In the genomic region with DNA sequence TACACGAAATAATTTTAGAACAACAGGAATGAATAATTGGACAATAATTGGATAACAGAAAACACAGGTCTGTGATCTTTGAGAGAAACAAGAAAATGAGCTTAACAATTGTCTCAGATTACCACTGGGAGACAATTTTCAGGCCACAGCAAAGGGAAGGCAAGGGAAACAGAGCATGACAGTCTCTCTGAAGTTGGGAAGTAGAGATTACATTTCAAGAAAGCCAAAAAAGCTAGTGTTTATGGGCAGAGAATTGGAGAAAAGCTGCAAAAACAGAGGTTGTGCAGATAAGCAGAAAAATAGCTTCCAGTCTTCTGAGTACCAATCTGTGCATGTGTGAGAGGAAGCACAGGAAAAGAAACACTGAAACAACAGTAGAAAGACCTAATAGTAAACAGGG, we compare ENCODE assay signal across 17 cellular contexts. TPM values are rescaled to one million over a fixed set of nuclear protein-coding genes. Genes with fewer than 3 reads are reported as not detected.
DNase-seq lines count a peak whose midpoint lies in the region; ATAC-seq and TF ChIP-seq lines count a peak whose summit lies in the region.
"Had no signal": no experiment of that assay in that cellular context is flagged by ENCODE, and none has a peak within 500 bp of the region (broad histone marks: within the 10 kb centered on the region; RNA-seq: fewer than 3 reads in every experiment).

No MANE protein-coding gene starts in this region.

- POLR2A ChIA-PET in activated CD4-positive, alpha-beta T cell treated with anti-CD3 and anti-CD28 coated beads, Interleukin-2, amount 10 ng/mL, durations not matched to agents 7 days and 5 days (lab: Charles Lee) = interaction anchor here (1.0 kb wide), 1 partner anchor 16 kb away, joined by 3 read pairs; no protein-coding TSS in a partner anchor

- TF ChIP-seq CTCF in mesothelial cell of epicardium (IDR thresholded peaks at IDR 0.05; ENCODE audit: unreplicated experiment) = no peak

- peak overlapping the region; percentile 43 for H3K27ac Mint-ChIP-seq in activated CD4-positive, alpha-beta T cell treated with anti-CD3 and anti-CD28 coated beads, Interleukin-2, amount 10 ng/mL, durations not matched to agents 7 days and 5 days
- H3K27ac Mint-ChIP-seq in activated T-helper 17 cell treated with anti-CD3 and anti-CD28 coated beads, Interleukin-2, amount 50 U/mL, for 72 hours = peak overlapping the region; percentile 4
- peak overlapping the region; percentile 27 for H3K27ac Mint-ChIP-seq in mesothelial cell of epicardium
- H3K27ac Mint-ChIP-seq: GM23338, IgD-negative memory B cell had no signal

- no peak for ATAC-seq in activated T-helper 17 cell treated with anti-CD3 and anti-CD28 coated beads, Interleukin-2, amount 50 U/mL, for 72 hours (replicated peaks)
- no peak for ATAC-seq in GM19324 (IDR thresholded peaks at IDR 0.05; ENCODE audit: low FRiP score, unreplicated experiment)
- ATAC-seq: GM23338 had no signal

- peaks cover 56% of the 10 kb centered on the region for H3K36me3 Mint-ChIP-seq in activated CD4-positive, alpha-beta T cell treated with anti-CD3 and anti-CD28 coated beads, Interleukin-2, amount 10 ng/mL, durations not matched to agents 7 days and 5 days (ENCODE audit: low read depth)
- peaks cover 94% of the 10 kb centered on the region for H3K36me3 Mint-ChIP-seq in activated T-helper 17 cell treated with anti-CD3 and anti-CD28 coated beads, Interleukin-2, amount 50 U/mL, for 72 hours (ENCODE audit: low read depth)
- peaks cover 56% of the 10 kb centered on the region for H3K36me3 Mint-ChIP-seq in mesothelial cell of epicardium

- no peak overlapping the region for H3K4me3 Mint-ChIP-seq in activated CD4-positive, alpha-beta T cell treated with anti-CD3 and anti-CD28 coated beads, Interleukin-2, amount 10 ng/mL, durations not matched to agents 7 days and 5 days
- H3K4me3 Mint-ChIP-seq in activated T-helper 17 cell treated with anti-CD3 and anti-CD28 coated beads, Interleukin-2, amount 50 U/mL, for 72 hours = no peak overlapping the region
- H3K4me3 Mint-ChIP-seq in mesothelial cell of epicardium = no peak overlapping the region
- H3K4me3 Mint-ChIP-seq: GM23338, IgD-negative memory B cell had no signal

- CTCF ChIA-PET in activated CD4-positive, alpha-beta T cell treated with anti-CD3 and anti-CD28 coated beads, Interleukin-2, amount 10 ng/mL, durations not matched to agents 7 days and 5 days (lab: Charles Lee) = no interaction called here

- H3K27me3 Mint-ChIP-seq in activated CD4-positive, alpha-beta T cell treated with anti-CD3 and anti-CD28 coated beads, Interleukin-2, amount 10 ng/mL, durations not matched to agents 7 days and 5 days = no peaks in the 10 kb centered on the region
- H3K27me3 Mint-ChIP-seq in activated T-helper 17 cell treated with anti-CD3 and anti-CD28 coated beads, Interleukin-2, amount 50 U/mL, for 72 hours = no peaks in the 10 kb centered on the region
- no peaks in the 10 kb centered on the region for H3K27me3 Mint-ChIP-seq in mesothelial cell of epicardium (ENCODE audit: low read depth)
- H3K27me3 Mint-ChIP-seq: IgD-negative memory B cell had no signal

- DNase-seq in activated CD4-positive, alpha-beta T cell treated with anti-CD3 and anti-CD28 coated beads, Interleukin-2, amount 10 ng/mL, durations not matched to agents 7 days and 5 days = no peak
- DNase-seq in activated CD4-positive, alpha-beta T cell treated with anti-CD3 and anti-CD28 coated beads for 1 hour = no peak
- no peak for DNase-seq in mesothelial cell of epicardium (ENCODE audit: low spot score in 2 of 2, unreplicated experiment in 2 of 2)
- DNase-seq in iPS-NIHi7 (ENCODE audit: extremely low spot score) = no peak
- no peak for DNase-seq in islet precursor cell
- DNase-seq: ACHN, DMS 273 treated with DMSO at 0.1 percent for 48 hours, GDM1, HCEC 1CT, Karpas-422, NCI-H1417 treated with DMSO at 0.1 percent for 48 hours, NCI-H2029, NCI-H774 had no signal

- H3K4me1 Mint-ChIP-seq in activated CD4-positive, alpha-beta T cell treated with anti-CD3 and anti-CD28 coated beads, Interleukin-2, amount 10 ng/mL, durations not matched to agents 7 days and 5 days = no peaks in the 10 kb centered on the region
- peaks cover 16% of the 10 kb centered on the region for H3K4me1 Mint-ChIP-seq in activated T-helper 17 cell treated with anti-CD3 and anti-CD28 coated beads, Interleukin-2, amount 50 U/mL, for 72 hours
- no peaks in the 10 kb centered on the region for H3K4me1 Mint-ChIP-seq in mesothelial cell of epicardium

- peaks cover 12% of the 10 kb centered on the region for H3K9me3 Mint-ChIP-seq in activated CD4-positive, alpha-beta T cell treated with anti-CD3 and anti-CD28 coated beads, Interleukin-2, amount 10 ng/mL, durations not matched to agents 7 days and 5 days
- peaks cover 8% of the 10 kb centered on the region for H3K9me3 Mint-ChIP-seq in activated T-helper 17 cell treated with anti-CD3 and anti-CD28 coated beads, Interleukin-2, amount 50 U/mL, for 72 hours
- peaks cover 35% of the 10 kb centered on the region for H3K9me3 Mint-ChIP-seq in mesothelial cell of epicardium

RNA-seq across cellular contexts. Expression of gene COG5, which starts 23.9 kb away (rescaled TPM):
- 10 to 100 TPM; 29.2 to 30.7 TPM for total RNA-seq in activated CD4-positive, alpha-beta T cell treated with anti-CD3 and anti-CD28 coated beads, Interleukin-2, amount 10 ng/mL, durations not matched to agents 7 days and 5 days
- 10 to 100 TPM; 33.7 to 36.3 TPM for total RNA-seq in activated T-helper 17 cell treated with anti-CD3 and anti-CD28 coated beads, Interleukin-2, amount 50 U/mL, for 72 hours
- 47.7 to 52.0 TPM (median 48.1 TPM) in 3 replicates for total RNA-seq in mesothelial cell of epicardium

RNA-seq across cellular contexts. Expression of gene DUS4L, which starts 23.9 kb away (rescaled TPM):
- 1 to 10 TPM; 7.9 to 9.9 TPM for total RNA-seq in activated CD4-positive, alpha-beta T cell treated with anti-CD3 and anti-CD28 coated beads, Interleukin-2, amount 10 ng/mL, durations not matched to agents 7 days and 5 days
- total RNA-seq in activated T-helper 17 cell treated with anti-CD3 and anti-CD28 coated beads, Interleukin-2, amount 50 U/mL, for 72 hours = 10 to 100 TPM in 1 of 2 donors, 1 to 10 TPM in 1; 9.2 to 12.9 TPM
- 10.8 to 14.1 TPM (median 12.8 TPM) in 3 replicates for total RNA-seq in mesothelial cell of epicardium

RNA-seq across cellular contexts. Expression of gene BCAP29, which starts 40.2 kb away (rescaled TPM):
- total RNA-seq in activated CD4-positive, alpha-beta T cell treated with anti-CD3 and anti-CD28 coated beads, Interleukin-2, amount 10 ng/mL, durations not matched to agents 7 days and 5 days = 10 to 100 TPM; 29.9 to 37.4 TPM
- total RNA-seq in activated T-helper 17 cell treated with anti-CD3 and anti-CD28 coated beads, Interleukin-2, amount 50 U/mL, for 72 hours = 10 to 100 TPM; 33.3 to 51.6 TPM
- 28.1 to 31.9 TPM (median 30.0 TPM) in 3 replicates for total RNA-seq in mesothelial cell of epicardium
